ENCODE assay signal across 8 cellular contexts in genomic region chr10:18651324-18652007, GRCh38. TPM values are rescaled to one million over a fixed set of nuclear protein-coding genes. Genes with fewer than 3 reads are reported as not detected.
DNase-seq lines count a peak whose midpoint lies in the region; ATAC-seq and TF ChIP-seq lines count a peak whose summit lies in the region.

TSS of gene NSUN6 (minus strand) at chr10:18651587. CDS start at chr10:18651203, 384 bp downstream.

- H3K4me3 ChIP-seq in AG10803 (ENCODE audit: low read length): peak within 1 kb of the TSS; percentile 97
- peak within 1 kb of the TSS; percentile 93 for H3K4me3 ChIP-seq in kidney epithelial cell (ENCODE audit: low read depth, low read length)

- peak within 1 kb of the TSS; percentile 91 for H3K27ac Mint-ChIP-seq in chondrocyte (ENCODE audit: unreplicated experiment)

- H3K27me3 Mint-ChIP-seq in chondrocyte (ENCODE audit: low read depth): no peaks in the 10 kb centered on the region

- in situ Hi-C loops in GM18951 (cut with MboI; ENCODE audit: low sequenced_read_pairs, unreplicated experiment): no loop called here

- no peaks in the 10 kb centered on the region for H3K36me3 ChIP-seq in kidney epithelial cell (ENCODE audit: control insufficient read depth, insufficient read depth, low read length)

- no peaks in the 10 kb centered on the region for H3K27me3 ChIP-seq in kidney epithelial cell (ENCODE audit: control insufficient read depth, insufficient read depth, low read length)

- H3K4me1 Mint-ChIP-seq in chondrocyte (ENCODE audit: low read depth): peaks cover 30% of the 10 kb centered on the region

- ATAC-seq in HG03175 (IDR thresholded peaks at IDR 0.05; ENCODE audit: unreplicated experiment): peak; percentile 99

- peak within 1 kb of the TSS; percentile 90 for H3K4me3 Mint-ChIP-seq in chondrocyte (ENCODE audit: unreplicated experiment)

- DNase-seq in AG10803 (ENCODE audit: low read depth) (peak; percentile 82), NCI-H446 (lab: John Stamatoyannopoulos, UW) (peak; percentile 74 to 78), chondrocyte (ENCODE audit: low spot score) (no peak), kidney epithelial cell (ENCODE audit: low read depth) (peak; percentile 53)
- peak; percentile 94 for DNase-seq in activated CD4-positive, alpha-beta T cell treated with anti-CD3 and anti-CD28 coated beads for 1 hour
- peak; percentile 83 to 88 (median 84) for DNase-seq in stimulated activated CD4-positive, alpha-beta T cell treated with anti-CD3 and anti-CD28 coated beads, Interleukin-1b, Interleukin-23, amount 100 ng/mL, for 24 hours (ENCODE audit: low read depth in 4 of 4, low spot score in 1 of 4)

- no peaks in the 10 kb centered on the region for H3K9me3 Mint-ChIP-seq in chondrocyte (ENCODE audit: low read depth)

- H3K36me3 Mint-ChIP-seq in chondrocyte (ENCODE audit: low read depth): no peaks in the 10 kb centered on the region

- peak; percentile 70 for TF ChIP-seq POLR2A in GM18951 (IDR thresholded peaks at IDR 0.05; ENCODE audit: extremely low read depth, insufficient read depth, insufficient read length)

- TF ChIP-seq CTCF in AG10803 (conservative IDR thresholded peaks at IDR 0.05; ENCODE audit: low read length): no peak; the same call in 1 of the 2 replicates
- TF ChIP-seq CTCF in chondrocyte (IDR thresholded peaks at IDR 0.05): peak; percentile 63
- no peak for TF ChIP-seq CTCF in kidney epithelial cell (IDR thresholded peaks at IDR 0.05; ENCODE audit: insufficient read depth, low read length, poor library complexity, severe bottlenecking)

RNA-seq across cellular contexts. Expression of gene NSUN6, which starts in this region (rescaled TPM):
- total RNA-seq in chondrocyte: 3.3 to 6.9 TPM (median 4.6 TPM) in 3 replicates
- 6.6 TPM in 2 replicates for total RNA-seq in kidney epithelial cell
